In the genomic region with DNA sequence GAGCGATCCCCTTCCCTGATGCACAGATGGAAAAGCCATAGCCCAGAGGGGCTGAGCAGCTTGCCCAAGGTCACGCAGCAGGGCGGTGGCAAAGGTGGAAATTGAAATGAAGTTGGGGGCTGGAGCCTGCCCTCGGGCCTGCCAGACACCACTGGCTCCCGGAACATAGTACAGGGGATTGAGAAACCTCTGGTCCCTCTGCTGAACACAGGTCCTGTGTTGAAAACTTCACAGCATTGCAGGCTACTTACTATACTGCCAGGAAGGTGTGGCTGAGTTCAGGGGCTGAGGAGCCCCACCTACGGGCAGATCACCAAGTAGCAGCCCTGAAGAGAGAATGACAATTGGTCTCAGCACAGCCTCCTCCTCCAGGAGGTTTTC, we compare ENCODE assay signal across 10 cellular contexts.
A peak's percentile ranks its signal among the peaks of the same experiment; 100 is the strongest.
DNase-seq lines count a peak whose midpoint lies in the region; ATAC-seq, FAIRE-seq and TF ChIP-seq lines count a peak whose summit lies in the region.
"Had no signal": no experiment of that assay in that cellular context is flagged by ENCODE, and none has a peak within 500 bp of the region (broad histone marks: within the 10 kb centered on the region; RNA-seq: fewer than 3 reads in every experiment).

No MANE protein-coding gene starts in this region.

- no peak overlapping the region for H3K4me3 Mint-ChIP-seq in activated CD4-positive, alpha-beta memory T cell treated with anti-CD3 and anti-CD28 coated beads for 36 hours
- H3K4me3 Mint-ChIP-seq: T-helper 2 cell treated with Interferon-gamma antibody and Interleukin-4, amounts not matched to agents 5 μg/mL and 100 μg/mL, for 36 hours had no signal

- H2AFZ ChIP-seq in HepG2 (ENCODE audit: low read length) (no peak overlapping the region), hepatocyte (no peak overlapping the region), osteoblast (ENCODE audit: low read length) (no peak overlapping the region)

- no peaks in the 10 kb centered on the region for H3K79me2 ChIP-seq in HepG2 (ENCODE audit: insufficient read depth, low read length)
- no peaks in the 10 kb centered on the region for H3K79me2 ChIP-seq in hepatocyte
- no peaks in the 10 kb centered on the region for H3K79me2 ChIP-seq in osteoblast (ENCODE audit: insufficient read depth, low read length)

- POLR2A ChIA-PET in HepG2 (lab: Yijun Ruan, JAX), result no interaction called here
- POLR2A ChIA-PET in activated CD4-positive, alpha-beta memory T cell treated with anti-CD3 and anti-CD28 coated beads for 36 hours (lab: Charles Lee), result no interaction called here

- ATAC-seq in HepG2, result peak; percentile 73
- ATAC-seq in right lobe of liver, result no peak
- no peak for ATAC-seq in HG02840 (IDR thresholded peaks at IDR 0.05; ENCODE audit: low FRiP score, unreplicated experiment)

- peak; percentile 21 for FAIRE-seq in HepG2 (lab: Jason Lieb, UNC)

- intact Hi-C loops in HepG2 (cut with micrococcal nuclease; ENCODE audit: unreplicated experiment), result loop anchor here (1.0 kb wide), 1 partner anchor 51 kb away; no protein-coding TSS in a partner anchor
- intact Hi-C loops in right lobe of liver (cut with DNase I), result no loop called here
- intact Hi-C loops in activated CD4-positive, alpha-beta memory T cell treated with anti-CD3 and anti-CD28 coated beads for 36 hours (cut with micrococcal nuclease), result no loop called here

- WGBS in HepG2 (ENCODE audit: low lambda C conversion rate), result 0% methylated on average over 2 of the region's 6 CpGs
- 34% methylated on average over 4 of the region's 6 CpGs for WGBS in right lobe of liver (ENCODE audit: insufficient coverage, low coverage, low lambda C conversion rate, missing lambda C conversion rate)
- 50% methylated on average over 6 of the region's 6 CpGs for WGBS in hepatocyte (ENCODE audit: low lambda C conversion rate, missing lambda C conversion rate)

- H3K27me3 ChIP-seq in HepG2 (ENCODE audit: control insufficient read depth in 1 of 2, insufficient read depth in 2 of 2, low read length in 2 of 2), result no peaks in the 10 kb centered on the region; a peak in 1 of 5 replicates
- H3K27me3 ChIP-seq in right lobe of liver, result no peaks in the 10 kb centered on the region
- H3K27me3 ChIP-seq in hepatocyte, result no peaks in the 10 kb centered on the region
- no peaks in the 10 kb centered on the region for H3K27me3 ChIP-seq in osteoblast (ENCODE audit: insufficient read depth, low read length)
- H3K27me3 ChIP-seq: adrenal gland had no signal

- peak; percentile 61 for TF ChIP-seq CTCF in HepG2 (CRISPR knock-in tag; IDR thresholded peaks at IDR 0.05)
- TF ChIP-seq CTCF in right lobe of liver (IDR thresholded peaks at IDR 0.05), result peak in 1 of 4 donors; percentile 6
- peak; percentile 35 for TF ChIP-seq CTCF in hepatocyte (IDR thresholded peaks at IDR 0.05; ENCODE audit: poor library complexity)
- TF ChIP-seq CTCF in osteoblast (IDR thresholded peaks at IDR 0.05; ENCODE audit: extremely low read depth, low read depth, low read length), result no peak

- H3K4me2 ChIP-seq in HepG2 (ENCODE audit: low read depth, low read length) (peak overlapping the region; percentile 82), hepatocyte (no peak overlapping the region), osteoblast (ENCODE audit: insufficient read depth, low read length) (no peak overlapping the region)

- CTCF ChIA-PET in HepG2 (lab: Yijun Ruan, JAX; ENCODE audit: low intra/inter-chr PET ratio, low total read pairs), result no interaction called here
- CTCF ChIA-PET in activated CD4-positive, alpha-beta memory T cell treated with anti-CD3 and anti-CD28 coated beads for 36 hours (lab: Charles Lee), result no interaction called here

- H3K4me3 ChIP-seq in HepG2 (replicated peaks in 1 of 3; ENCODE audit: insufficient read depth in 1 of 3, low read depth in 2 of 3, low read length in 3 of 3), result no peak overlapping the region; a peak in 1 of 6 replicates
- H3K4me3 ChIP-seq in right lobe of liver, result no peak overlapping the region
- H3K4me3 ChIP-seq in hepatocyte, result no peak overlapping the region
- H3K4me3 ChIP-seq in osteoblast (ENCODE audit: insufficient read depth, low read length), result no peak overlapping the region
- H3K4me3 ChIP-seq: adrenal gland had no signal

- H4K20me1 ChIP-seq in HepG2 (ENCODE audit: insufficient read depth, low read length), result no peaks in the 10 kb centered on the region
- no peaks in the 10 kb centered on the region for H4K20me1 ChIP-seq in hepatocyte (ENCODE audit: insufficient read depth, poor library complexity, severe bottlenecking)
- H4K20me1 ChIP-seq in osteoblast (ENCODE audit: insufficient read depth, low read length), result no peaks in the 10 kb centered on the region

- H3K4me1 Mint-ChIP-seq in activated CD4-positive, alpha-beta memory T cell treated with anti-CD3 and anti-CD28 coated beads for 36 hours (ENCODE audit: low read depth), result no peaks in the 10 kb centered on the region

- no peak overlapping the region for H3K27ac Mint-ChIP-seq in activated CD4-positive, alpha-beta memory T cell treated with anti-CD3 and anti-CD28 coated beads for 36 hours
- H3K27ac Mint-ChIP-seq: T-helper 2 cell treated with Interferon-gamma antibody and Interleukin-4, amounts not matched to agents 5 μg/mL and 100 μg/mL, for 36 hours had no signal

- H3K36me3 Mint-ChIP-seq in activated CD4-positive, alpha-beta memory T cell treated with anti-CD3 and anti-CD28 coated beads for 36 hours, result no peaks in the 10 kb centered on the region

- TF ChIP-seq POLR2A in HepG2 (IDR thresholded peaks at IDR 0.05; ENCODE audit: insufficient read depth in 1 of 2, low read depth in 2 of 2, low read length in 2 of 2) (no peak), right lobe of liver (IDR thresholded peaks at IDR 0.05) (no peak)

- DNase-seq in HepG2 (ENCODE audit: low spot score) (peak; percentile 64), right lobe of liver (no peak), SK-MEL-5 (ENCODE audit: low read depth, low spot score) (peak; percentile 38), hepatocyte (ENCODE audit: low spot score) (peak; percentile 54), GF-D8 (lab: John Stamatoyannopoulos, UW) (no peak), osteoblast (ENCODE audit: insufficient read length, low spot score, missing footprints) (no peak)
- DNase-seq in activated CD4-positive, alpha-beta memory T cell treated with anti-CD3 and anti-CD28 coated beads for 36 hours, result no peak
- DNase-seq: adrenal gland had no signal

- no peaks in the 10 kb centered on the region for H3K9me2 ChIP-seq in hepatocyte (replicated peaks; ENCODE audit: insufficient read depth)

- H3K9me3 ChIP-seq in HepG2 (ENCODE audit: low read length) (no peaks in the 10 kb centered on the region), right lobe of liver (no peaks in the 10 kb centered on the region), hepatocyte (ENCODE audit: low read depth) (no peaks in the 10 kb centered on the region), osteoblast (ENCODE audit: low read depth, low read length) (no peaks in the 10 kb centered on the region)
- H3K9me3 ChIP-seq: adrenal gland had no signal

- peaks cover 9% of the 10 kb centered on the region for H3K27me3 Mint-ChIP-seq in activated CD4-positive, alpha-beta memory T cell treated with anti-CD3 and anti-CD28 coated beads for 36 hours

- no peak for TF ChIP-seq EP300 in HepG2 (IDR thresholded peaks at IDR 0.05; ENCODE audit: low read depth in 2 of 2, low read length in 2 of 2)
- no peak for TF ChIP-seq EP300 in HepG2 (CRISPR knock-in tag; IDR thresholded peaks at IDR 0.05; ENCODE audit: borderline replicate concordance)

- H3K9ac ChIP-seq in HepG2 (ENCODE audit: insufficient read depth, low read depth, low read length), result no peak overlapping the region

- no peaks in the 10 kb centered on the region for H3K36me3 ChIP-seq in HepG2 (replicated peaks in 1 of 2; ENCODE audit: control insufficient read depth in 1 of 2, insufficient read depth in 2 of 2, low read length in 2 of 2)
- no peaks in the 10 kb centered on the region for H3K36me3 ChIP-seq in right lobe of liver
- no peaks in the 10 kb centered on the region for H3K36me3 ChIP-seq in hepatocyte (replicated peaks; ENCODE audit: insufficient read depth, low read depth)
- no peaks in the 10 kb centered on the region for H3K36me3 ChIP-seq in osteoblast (ENCODE audit: insufficient read depth, low read length)
- H3K36me3 ChIP-seq: adrenal gland had no signal

- H3K27ac ChIP-seq in HepG2 (ENCODE audit: extremely low read length, insufficient read depth, low read length) (no peak overlapping the region), right lobe of liver (no peak overlapping the region), hepatocyte (no peak overlapping the region), osteoblast (ENCODE audit: low read depth, low read length) (no peak overlapping the region)
- H3K27ac ChIP-seq: adrenal gland had no signal

- in situ Hi-C loops in HepG2 (cut with HindIII; ENCODE audit: extremely low pct_ligation_motif_present, low pct_unique_long_range_greater_than_20kb), result no loop called here
- in situ Hi-C loops in SK-MEL-5 (cut with HindIII; ENCODE audit: low pct_unique_long_range_greater_than_20kb, low sequenced_read_pairs), result no loop called here

- TF ChIP-seq RAD21 in HepG2 (CRISPR knock-in tag; IDR thresholded peaks at IDR 0.05), result no peak

- BruUV-seq in HepG2 (replicated peaks; lab: Mats Ljungman, UMichigan), result no TSS peak

- peaks cover 5% of the 10 kb centered on the region for H3K9me3 Mint-ChIP-seq in activated CD4-positive, alpha-beta memory T cell treated with anti-CD3 and anti-CD28 coated beads for 36 hours

- H3K4me1 ChIP-seq in HepG2 (ENCODE audit: insufficient read depth, low read length) (peaks cover 44% of the 10 kb centered on the region), right lobe of liver (no peaks in the 10 kb centered on the region), hepatocyte (ENCODE audit: insufficient read depth) (peaks cover 18% of the 10 kb centered on the region), osteoblast (ENCODE audit: insufficient read depth, low read length) (no peaks in the 10 kb centered on the region)
- H3K4me1 ChIP-seq: adrenal gland had no signal

Comparison
In these comparisons a context has a peak if more than half of its experiments do, and no peak if none do; other contexts are left out.
1. DNase-seq: peak in HepG2 (single experiment), SK-MEL-5 (single experiment) and hepatocyte (single experiment); none in right lobe of liver (0 of 3), GF-D8 (single experiment), osteoblast (single experiment) and activated CD4-positive, alpha-beta memory T cell treated with anti-CD3 and anti-CD28 coated beads for 36 hours (single experiment).